8 cellular contexts compared by ENCODE assay signal in the genomic region with DNA sequence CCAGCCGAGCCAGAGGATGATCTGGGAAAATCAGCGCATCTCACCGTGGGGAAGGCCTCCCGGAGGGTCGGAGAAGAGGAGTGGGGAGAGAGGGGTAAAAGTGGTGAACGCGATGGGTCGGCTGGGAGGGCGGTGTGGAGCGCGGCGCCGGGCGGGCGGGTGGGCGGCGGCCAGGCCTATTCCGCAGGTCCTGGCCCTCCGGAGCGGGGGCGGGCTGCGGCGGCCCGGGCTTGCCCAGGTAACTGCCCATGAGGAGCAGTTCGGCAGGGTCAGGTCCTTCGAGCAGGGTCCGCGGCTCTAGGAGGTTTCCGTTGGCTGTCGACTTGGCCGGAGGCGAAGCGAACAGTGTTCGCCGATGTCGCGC. TPM values are rescaled to one million over a fixed set of nuclear protein-coding genes. Genes with fewer than 3 reads are reported as not detected.
A peak's percentile ranks its signal among the peaks of the same experiment; 100 is the strongest.
DNase-seq lines count a peak whose midpoint lies in the region; ATAC-seq and TF ChIP-seq lines count a peak whose summit lies in the region.
"Not testable (repeated sequence)": the region's sequence is repeated elsewhere in the genome, so short reads cannot be mapped to it uniquely, and the experiment has no call there.

No MANE protein-coding gene starts in this region.

- ATAC-seq in GM21723 (IDR thresholded peaks at IDR 0.05; ENCODE audit: unreplicated experiment) = peak; percentile 55
- peak; percentile 51 for ATAC-seq in HG03432 (IDR thresholded peaks at IDR 0.05; ENCODE audit: unreplicated experiment)
- ATAC-seq in naive thymus-derived CD8-positive, alpha-beta T cell = peak; percentile 42 to 49

- not testable (repeated sequence) for H3K4me1 ChIP-seq in cardiac muscle cell (ENCODE audit: low read depth); suprapubic skin

- not testable (repeated sequence) for H3K27me3 ChIP-seq in brain microvascular endothelial cell (replicated peaks); cardiac muscle cell; suprapubic skin

- CTCF ChIA-PET in Calu3 (lab: Charles Lee) = not testable (repeated sequence)

- not testable (repeated sequence) for TF ChIP-seq POLR2A in suprapubic skin (IDR thresholded peaks at IDR 0.05)

- peak overlapping the region; percentile 51 for H3K4me3 ChIP-seq in brain microvascular endothelial cell (ENCODE audit: low read depth, low read length)
- H3K4me3 ChIP-seq in cardiac muscle cell = peak overlapping the region; percentile 55
- H3K4me3 ChIP-seq in suprapubic skin = peak overlapping the region; percentile 59

- in situ Hi-C loops in brain microvascular endothelial cell (cut with HindIII; ENCODE audit: low pct_ligation_motif_present, low sequenced_read_pairs) = not testable (repeated sequence)

- intact Hi-C loops in Calu3 (cut with micrococcal nuclease; ENCODE audit: unreplicated experiment) = not testable (repeated sequence)

- not testable (repeated sequence) for TF ChIP-seq CTCF in Calu3 (IDR thresholded peaks at IDR 0.05; ENCODE audit: unreplicated experiment); brain microvascular endothelial cell (IDR thresholded peaks at IDR 0.05; ENCODE audit: low read depth, low read length, missing control alignments); cardiac muscle cell (IDR thresholded peaks at IDR 0.05; ENCODE audit: low read depth, low read length); suprapubic skin (IDR thresholded peaks at IDR 0.05)

- peaks cover 29% of the 10 kb centered on the region for H3K36me3 Mint-ChIP-seq in Calu3 (ENCODE audit: insufficient read depth, unreplicated experiment)
- peaks cover 33% of the 10 kb centered on the region for H3K36me3 Mint-ChIP-seq in T-helper 2 cell treated with Interferon-gamma antibody and Interleukin-4, amounts not matched to agents 5 μg/mL and 100 μg/mL, for 36 hours (ENCODE audit: low read depth)
- peaks cover 0 to 39% (median 12%) of the 10 kb centered on the region in 3 donors for H3K36me3 Mint-ChIP-seq in naive thymus-derived CD8-positive, alpha-beta T cell

- H3K9me3 ChIP-seq in cardiac muscle cell (ENCODE audit: low read depth); suprapubic skin: not testable (repeated sequence)

- WGBS in suprapubic skin = 7% methylated on average over 5 of the region's 37 CpGs

- not testable (repeated sequence) for DNase-seq in Calu3; T-helper 2 cell treated with Interferon-gamma antibody and Interleukin-4, amounts not matched to agents 5 μg/mL and 100 μg/mL, for 36 hours (ENCODE audit: low spot score); brain microvascular endothelial cell; naive thymus-derived CD8-positive, alpha-beta T cell; suprapubic skin (ENCODE audit: low spot score in 2 of 2)
- DNase-seq in cardiac muscle cell (ENCODE audit: low read depth in 1 of 2, low spot score in 1 of 2) = peak in 1 of 2 donors; percentile 2

- not testable (repeated sequence) for H3K27me3 Mint-ChIP-seq in Calu3 (ENCODE audit: unreplicated experiment); T-helper 2 cell treated with Interferon-gamma antibody and Interleukin-4, amounts not matched to agents 5 μg/mL and 100 μg/mL, for 36 hours (ENCODE audit: low read depth); naive thymus-derived CD8-positive, alpha-beta T cell

- TF ChIP-seq EP300 in suprapubic skin (IDR thresholded peaks at IDR 0.05) = not testable (repeated sequence)

- H3K27ac Mint-ChIP-seq in Calu3 (ENCODE audit: unreplicated experiment) = not testable (repeated sequence)
- peak overlapping the region; percentile 92 for H3K27ac Mint-ChIP-seq in T-helper 2 cell treated with Interferon-gamma antibody and Interleukin-4, amounts not matched to agents 5 μg/mL and 100 μg/mL, for 36 hours
- peak overlapping the region in 9 of 10 donors; percentile 67 to 96 (median 90) for H3K27ac Mint-ChIP-seq in naive thymus-derived CD8-positive, alpha-beta T cell

- H3K36me3 ChIP-seq in brain microvascular endothelial cell (replicated peaks) = peaks cover 25% of the 10 kb centered on the region
- peaks cover 28% of the 10 kb centered on the region for H3K36me3 ChIP-seq in cardiac muscle cell
- H3K36me3 ChIP-seq in suprapubic skin = peaks cover 35% of the 10 kb centered on the region

- H3K4me3 Mint-ChIP-seq in Calu3 (ENCODE audit: low read depth, unreplicated experiment) = peak overlapping the region; percentile 36
- H3K4me3 Mint-ChIP-seq in T-helper 2 cell treated with Interferon-gamma antibody and Interleukin-4, amounts not matched to agents 5 μg/mL and 100 μg/mL, for 36 hours = peak overlapping the region; percentile 88
- peak overlapping the region; percentile 74 to 94 (median 86) for H3K4me3 Mint-ChIP-seq in naive thymus-derived CD8-positive, alpha-beta T cell

- H3K27ac ChIP-seq in brain microvascular endothelial cell = peak overlapping the region; percentile 100
- H3K27ac ChIP-seq in cardiac muscle cell = peak overlapping the region; percentile 94
- H3K27ac ChIP-seq in suprapubic skin = peak overlapping the region; percentile 85

- POLR2A ChIA-PET in naive thymus-derived CD8-positive, alpha-beta T cell (lab: Charles Lee) = not testable (repeated sequence)

- not testable (repeated sequence) for BruUV-seq in Calu3 (replicated peaks; lab: Mats Ljungman, UMichigan)

- H3K4me1 Mint-ChIP-seq in Calu3 (ENCODE audit: low read depth, unreplicated experiment); T-helper 2 cell treated with Interferon-gamma antibody and Interleukin-4, amounts not matched to agents 5 μg/mL and 100 μg/mL, for 36 hours (ENCODE audit: low read depth): not testable (repeated sequence)
- peaks cover 7 to 26% (median 15%) of the 10 kb centered on the region in 4 donors for H3K4me1 Mint-ChIP-seq in naive thymus-derived CD8-positive, alpha-beta T cell

- not testable (repeated sequence) for H3K9me3 Mint-ChIP-seq in Calu3 (ENCODE audit: low read depth, unreplicated experiment); T-helper 2 cell treated with Interferon-gamma antibody and Interleukin-4, amounts not matched to agents 5 μg/mL and 100 μg/mL, for 36 hours; naive thymus-derived CD8-positive, alpha-beta T cell

RNA-seq across cellular contexts. Expression of gene POM121C, which starts 44.0 kb away (rescaled TPM):
- total RNA-seq in Calu3 (2022) (29.6 and 33.7 TPM in 2 replicates), cardiac muscle cell (16.2 and 17.2 TPM in 2 replicates), suprapubic skin (10 to 100 TPM; 26.1 to 46.8 (median 30.1) TPM)
- 35.1 and 47.7 TPM in 2 replicates for polyA plus RNA-seq in cardiac muscle cell
- total RNA-seq in naive thymus-derived CD8-positive, alpha-beta T cell = 10 to 100 TPM; 88.0 to 90.5 TPM
- 10 to 100 TPM; 13.0 to 27.5 (median 23.5) TPM for polyA plus RNA-seq in naive thymus-derived CD8-positive, alpha-beta T cell

RNA-seq across cellular contexts. Expression of gene TRIM73, which starts 46.7 kb away (rescaled TPM):
- total RNA-seq in Calu3 (2022) (1.7 and 2.1 TPM in 2 replicates), cardiac muscle cell (6.6 and 10.3 TPM in 2 replicates), suprapubic skin (10 to 100 TPM in 1 of 4 donors, 1 to 10 TPM in 3; 2.5 to 10.8 (median 3.8) TPM)
- 10.9 and 11.2 TPM in 2 replicates for polyA plus RNA-seq in cardiac muscle cell
- 10 to 100 TPM; 28.3 to 35.1 TPM for total RNA-seq in naive thymus-derived CD8-positive, alpha-beta T cell
- 1 to 10 TPM in 1 of 3 donors, under 1 TPM in 2; 0.59 to 1.7 (median 0.70) TPM for polyA plus RNA-seq in naive thymus-derived CD8-positive, alpha-beta T cell

RNA-seq across cellular contexts. Expression of gene SPDYE5, which starts 50.0 kb away (rescaled TPM):
- total RNA-seq in Calu3 (2022) (not detected in 2 replicates), cardiac muscle cell (not detected in 2 replicates), suprapubic skin (not detected)
- 2.8 and 2.9 TPM in 2 replicates for polyA plus RNA-seq in cardiac muscle cell
- under 1 TPM in 1 of 2 experiments, not detected in 1; 0.26 TPM for total RNA-seq in naive thymus-derived CD8-positive, alpha-beta T cell
- polyA plus RNA-seq in naive thymus-derived CD8-positive, alpha-beta T cell = under 1 TPM in 1 of 3 donors, not detected in 2; 0.10 TPM

Comparison
In these comparisons a context has a peak if more than half of its experiments do, and no peak if none do; other contexts are left out.
1. H3K4me3 Mint-ChIP-seq: peak in every context shown above with its lines; median percentile 88 in T-helper 2 cell treated with Interferon-gamma antibody and Interleukin-4, amounts not matched to agents 5 μg/mL and 100 μg/mL, for 36 hours; 86 in naive thymus-derived CD8-positive, alpha-beta T cell; 36 in Calu3.